ENCODE assay signal across 10 cellular contexts in genomic region chr1:150164224-150164623, GRCh38. TPM values are rescaled to one million over a fixed set of nuclear protein-coding genes. Genes with fewer than 3 reads are reported as not detected.
DNase-seq lines count a peak whose midpoint lies in the region; ATAC-seq lines count a peak whose summit lies in the region.
"Had no signal": no experiment of that assay in that cellular context is flagged by ENCODE, and none has a peak within 500 bp of the region (broad histone marks: within the 10 kb centered on the region; RNA-seq: fewer than 3 reads in every experiment).

No MANE protein-coding gene starts in this region.

- H3K4me1 ChIP-seq in mesendoderm (ENCODE audit: control insufficient read depth, low read depth, low read length) (peaks cover 22% of the 10 kb centered on the region), subcutaneous abdominal adipose tissue (ENCODE audit: control insufficient read depth in 5 of 5, insufficient read depth in 5 of 5, low read length in 5 of 5) (peaks cover 9 to 56% (median 36%) of the 10 kb centered on the region in 5 donors)

- H4K5ac ChIP-seq in mesendoderm (ENCODE audit: low read length) = no peak overlapping the region

- H3K36me3 ChIP-seq in KOPT-K1 (ENCODE audit: insufficient read depth, low read length) = peaks cover 19% of the 10 kb centered on the region
- no peaks in the 10 kb centered on the region for H3K36me3 ChIP-seq in mesendoderm (ENCODE audit: control insufficient read depth, insufficient read depth, low read length)
- peaks cover 0 to 8% (median 6%) of the 10 kb centered on the region in 5 donors for H3K36me3 ChIP-seq in subcutaneous abdominal adipose tissue (ENCODE audit: control insufficient read depth in 5 of 5, insufficient read depth in 5 of 5, low read length in 5 of 5)

- H3K4me3 ChIP-seq in mesendoderm (ENCODE audit: low read length) (no peak overlapping the region), subcutaneous abdominal adipose tissue (ENCODE audit: low read depth in 1 of 5, low read length in 5 of 5) (no peak overlapping the region)

- no peak overlapping the region for H3K18ac ChIP-seq in mesendoderm (ENCODE audit: low read length)

- H3K27me3 Mint-ChIP-seq in dendritic cell treated with granulocyte-macrophage colony-stimulating factor and Interleukin-4, amounts not matched to agents 40 ng/mL and 50 ng/mL, for 4 days = no peaks in the 10 kb centered on the region
- H3K27me3 Mint-ChIP-seq: activated naive CD8-positive, alpha-beta T cell had no signal

- no peaks in the 10 kb centered on the region for H3K9me3 Mint-ChIP-seq in dendritic cell treated with granulocyte-macrophage colony-stimulating factor and Interleukin-4, amounts not matched to agents 40 ng/mL and 50 ng/mL, for 4 days

- H3K4me2 ChIP-seq in mesendoderm (ENCODE audit: low read length) = no peak overlapping the region

- H3K9ac ChIP-seq in mesendoderm (ENCODE audit: low read length) (no peak overlapping the region), subcutaneous abdominal adipose tissue (ENCODE audit: low read length in 5 of 5) (peak overlapping the region in 1 of 5 donors; percentile 68)

- no peak overlapping the region for H2BK15ac ChIP-seq in mesendoderm (replicated peaks; ENCODE audit: low read depth)

- WGBS in mesendoderm (ENCODE audit: extremely low coverage, insufficient coverage, low lambda C conversion rate) = no CpG with 5 or more reads among the region's 5 CpGs

- H3K27ac ChIP-seq in KOPT-K1 (ENCODE audit: low read depth, low read length, poor library complexity, severe bottlenecking) (peak overlapping the region; percentile 70), mesendoderm (ENCODE audit: low read depth, low read length) (no peak overlapping the region), subcutaneous abdominal adipose tissue (ENCODE audit: low read depth, low read length) (peak overlapping the region; percentile 76)

- DNase-seq in mesendoderm (no peak), SW 1271 (lab: John Stamatoyannopoulos, UW) (no peak), OCI-M1 (lab: John Stamatoyannopoulos, UW) (no peak)
- DNase-seq: Calu3 had no signal

- no peak overlapping the region for H4K8ac ChIP-seq in mesendoderm (ENCODE audit: low read depth, low read length)

- H2BK5ac ChIP-seq in mesendoderm (ENCODE audit: low read length) = no peak overlapping the region

- H3K4ac ChIP-seq in mesendoderm (ENCODE audit: low read depth, low read length) = no peak overlapping the region

- H2AK5ac ChIP-seq in mesendoderm (ENCODE audit: low read length) = no peak overlapping the region

- ATAC-seq in GM19351 (IDR thresholded peaks at IDR 0.05; ENCODE audit: unreplicated experiment) (no peak), GM21723 (IDR thresholded peaks at IDR 0.05; ENCODE audit: unreplicated experiment) (no peak)

- no peaks in the 10 kb centered on the region for H3K79me2 ChIP-seq in mesendoderm (ENCODE audit: control insufficient read depth, insufficient read depth, low read length)

- H3K79me1 ChIP-seq in mesendoderm (ENCODE audit: low read length) = no peaks in the 10 kb centered on the region

- peak overlapping the region; percentile 37 for H3K56ac ChIP-seq in mesendoderm (ENCODE audit: low read length)

- no peak overlapping the region for H3K23ac ChIP-seq in mesendoderm (ENCODE audit: low read length)

- H3K4me3 Mint-ChIP-seq in dendritic cell treated with granulocyte-macrophage colony-stimulating factor and Interleukin-4, amounts not matched to agents 40 ng/mL and 50 ng/mL, for 4 days = peak overlapping the region; percentile 60
- H3K4me3 Mint-ChIP-seq: activated naive CD8-positive, alpha-beta T cell had no signal

- peaks cover 74% of the 10 kb centered on the region for H3K4me1 Mint-ChIP-seq in dendritic cell treated with granulocyte-macrophage colony-stimulating factor and Interleukin-4, amounts not matched to agents 40 ng/mL and 50 ng/mL, for 4 days (ENCODE audit: low read depth)

- H2BK120ac ChIP-seq in mesendoderm (ENCODE audit: low read depth, low read length) = no peak overlapping the region

- no peaks in the 10 kb centered on the region for H3K9me3 ChIP-seq in KOPT-K1 (ENCODE audit: insufficient read depth, low read length, poor library complexity, severe bottlenecking)
- H3K9me3 ChIP-seq in subcutaneous abdominal adipose tissue (ENCODE audit: control insufficient read depth in 5 of 5, low read length in 5 of 5) = no peaks in the 10 kb centered on the region

- intact Hi-C loops in dendritic cell treated with granulocyte-macrophage colony-stimulating factor and Interleukin-4, amounts not matched to agents 40 ng/mL and 50 ng/mL, for 4 days (cut with micrococcal nuclease) = loop anchor here (10.0 kb wide), 1 partner anchor 71 kb away; the partner anchor contains the start of gene ANP32E

- peaks cover 26% of the 10 kb centered on the region for H3K36me3 Mint-ChIP-seq in dendritic cell treated with granulocyte-macrophage colony-stimulating factor and Interleukin-4, amounts not matched to agents 40 ng/mL and 50 ng/mL, for 4 days (ENCODE audit: low read depth)

- H3K27me3 ChIP-seq in mesendoderm (ENCODE audit: insufficient read depth, low read length, poor library complexity) = no peaks in the 10 kb centered on the region
- H3K27me3 ChIP-seq in subcutaneous abdominal adipose tissue (ENCODE audit: control insufficient read depth in 5 of 5, insufficient read depth in 4 of 5, low read length in 5 of 5) = no peaks in the 10 kb centered on the region

- H3K27ac Mint-ChIP-seq in dendritic cell treated with granulocyte-macrophage colony-stimulating factor and Interleukin-4, amounts not matched to agents 40 ng/mL and 50 ng/mL, for 4 days = peak overlapping the region; percentile 92
- H3K27ac Mint-ChIP-seq: activated naive CD8-positive, alpha-beta T cell had no signal

RNA-seq across cellular contexts. Expression of gene PLEKHO1, which starts 14.5 kb away (rescaled TPM):
- 44.0 TPM for polyA plus RNA-seq in mesendoderm (2013, experiment 1 of 2)
- 44.5 TPM for polyA plus RNA-seq in mesendoderm (2013, experiment 2 of 2)
